ENCODE assay signal across 21 cellular contexts in genomic region chr12:41485203-41485602, GRCh38.
DNase-seq lines count a peak whose midpoint lies in the region; ATAC-seq and TF ChIP-seq lines count a peak whose summit lies in the region.
"Had no signal": no experiment of that assay in that cellular context is flagged by ENCODE, and none has a peak within 500 bp of the region (broad histone marks: within the 10 kb centered on the region; RNA-seq: fewer than 3 reads in every experiment).

No MANE protein-coding gene starts in this region.

- no peak overlapping the region for H3K27ac ChIP-seq in MM.1S (ENCODE audit: low read length)
- H3K27ac ChIP-seq: heart right ventricle, neural progenitor cell, SK-N-MC, stomach, uterus had no signal

- no peak overlapping the region for H3K9ac ChIP-seq in MM.1S (ENCODE audit: low read length)
- H3K9ac ChIP-seq: neural progenitor cell had no signal

- H3K4me3 ChIP-seq in fibroblast of pulmonary artery (replicated peaks; ENCODE audit: low read depth, low read length), result no peak overlapping the region
- H3K4me3 ChIP-seq in MM.1S (ENCODE audit: low read length), result no peak overlapping the region
- H3K4me3 ChIP-seq: heart right ventricle, neural progenitor cell, SK-N-MC, stomach, uterus had no signal

- H3K79me2 ChIP-seq in MM.1S (ENCODE audit: low read length), result no peaks in the 10 kb centered on the region

- H3K27me3 ChIP-seq in MM.1S (replicated peaks; ENCODE audit: insufficient read depth, low read length), result no peaks in the 10 kb centered on the region
- H3K27me3 ChIP-seq: heart right ventricle, neural progenitor cell, stomach, uterus had no signal

- no peak overlapping the region for H2AFZ ChIP-seq in MM.1S (ENCODE audit: low read length)
- H2AFZ ChIP-seq: neural progenitor cell had no signal

- TF ChIP-seq CTCF in fibroblast of pulmonary artery (IDR thresholded peaks at IDR 0.05; ENCODE audit: low read length, missing control alignments) (no peak), MM.1S (IDR thresholded peaks at IDR 0.05; ENCODE audit: low read length) (no peak)

- no peaks in the 10 kb centered on the region for H4K20me1 ChIP-seq in MM.1S (ENCODE audit: insufficient read depth, low read length)

- no peaks in the 10 kb centered on the region for H3K36me3 ChIP-seq in MM.1S (replicated peaks; ENCODE audit: insufficient read depth, low read length)
- H3K36me3 ChIP-seq: heart right ventricle, neural progenitor cell, stomach, uterus had no signal

- H3K9me2 ChIP-seq in MM.1S (replicated peaks; ENCODE audit: insufficient read depth, low read length), result no peaks in the 10 kb centered on the region

- H3K9me3 ChIP-seq in MM.1S (replicated peaks; ENCODE audit: insufficient read depth, low read length), result no peaks in the 10 kb centered on the region
- H3K9me3 ChIP-seq: stomach, uterus had no signal

- peak; percentile 53 for ATAC-seq in GM19455 (IDR thresholded peaks at IDR 0.05; ENCODE audit: unreplicated experiment)
- ATAC-seq in HG03520 (IDR thresholded peaks at IDR 0.05; ENCODE audit: unreplicated experiment), result peak; percentile 68
- no peak for ATAC-seq in HG03378 (IDR thresholded peaks at IDR 0.05; ENCODE audit: unreplicated experiment)
- no peak for ATAC-seq in sciatic nerve
- ATAC-seq: esophagus mucosa, right cardiac atrium had no signal

- intact Hi-C loops in sciatic nerve (cut with DNase I), result no loop called here

- H3K4me1 ChIP-seq in MM.1S (ENCODE audit: low read length), result no peaks in the 10 kb centered on the region
- H3K4me1 ChIP-seq: neural progenitor cell, stomach, uterus had no signal

- DNase-seq in EH (ENCODE audit: low read depth) (peak; percentile 3), fibroblast of pulmonary artery (ENCODE audit: low read depth) (peak; percentile 3), NCI-H2196 (lab: John Stamatoyannopoulos, UW; ENCODE audit: unreplicated experiment) (no peak), MM.1S (no peak), sciatic nerve (ENCODE audit: low spot score) (no peak)
- DNase-seq: activated naive CD4-positive, alpha-beta T cell treated with anti-CD3 and anti-CD28 coated beads, Interleukin-2, amount 10 ng/mL, durations not matched to agents 7 days and 5 days; activated T-cell treated with anti-CD3 and anti-CD28 coated beads for 4 hours; cortex of kidney; heart right ventricle; MV-4-11; NCI-H2081; NCI-H524 treated with DMSO at 0.1 percent for 48 hours; right cardiac atrium; stomach; uterus had no signal

- H3F3A ChIP-seq in MM.1S (ENCODE audit: insufficient read depth, low read length), result no peaks in the 10 kb centered on the region

- H3K4me2 ChIP-seq in MM.1S (ENCODE audit: low read depth, low read length), result no peak overlapping the region
- H3K4me2 ChIP-seq: neural progenitor cell had no signal

Comparison
In these comparisons a context has a peak if more than half of its experiments do, and no peak if none do; other contexts are left out.
1. DNase-seq: peak in EH (single experiment) and fibroblast of pulmonary artery (single experiment); none in NCI-H2196 (single experiment), MM.1S (single experiment) and sciatic nerve (single experiment).
2. ATAC-seq: peak in GM19455 (single experiment) and HG03520 (single experiment); none in HG03378 (single experiment) and sciatic nerve (single experiment).